In genomic region chr5:146878471-146879172, GRCh38 we compare ENCODE assay signal across 8 cellular contexts. TPM values are rescaled to one million over a fixed set of nuclear protein-coding genes. Genes with fewer than 3 reads are reported as not detected.
DNase-seq lines count a peak whose midpoint lies in the region; ATAC-seq, FAIRE-seq and TF ChIP-seq lines count a peak whose summit lies in the region.

TSS of gene PPP2R2B (minus strand) at chr5:146878757.

- no peak within 1 kb of the TSS for H3K27ac Mint-ChIP-seq in stimulated activated memory B cell treated with anti-CD40 and anti-IgM and Interleukin-4, amounts not matched to agents 10 μg/mL and 1 μg/mL and 100 μg/mL, for 72 hours

- H2AFZ ChIP-seq in H1 (ENCODE audit: low read length) = peak within 1 kb of the TSS; percentile 97

- peak within 1 kb of the TSS; percentile 6; the same call in 1 of the 2 replicates for H2BK5ac ChIP-seq in H1 (ENCODE audit: low read depth, low read length)

- H3K9me3 Mint-ChIP-seq in stimulated activated memory B cell treated with anti-CD40 and anti-IgM and Interleukin-4, amounts not matched to agents 10 μg/mL and 1 μg/mL and 100 μg/mL, for 72 hours = no peaks in the 10 kb centered on the region

- peaks cover 0 to 12% (median 8%) of the 10 kb centered on the region in 4 experiments; a peak in 6 of 7 replicates for H3K27me3 ChIP-seq in H1 (replicated peaks in 1 of 4; ENCODE audit: control insufficient read depth in 3 of 4, extremely low read depth in 1 of 4, insufficient read depth in 3 of 4, low read length in 3 of 4)

- H3K36me3 ChIP-seq in H1 (ENCODE audit: control insufficient read depth in 2 of 4, insufficient read depth in 4 of 4, low read length in 3 of 4) (no peaks in the 10 kb centered on the region), mesodermal cell (ENCODE audit: control insufficient read depth, insufficient read depth, low read length) (no peaks in the 10 kb centered on the region)

- H2BK15ac ChIP-seq in H1 (ENCODE audit: low read length) = peak within 1 kb of the TSS; percentile 84; the same call in 1 of the 2 replicates

- H3K56ac ChIP-seq in H1 (replicated peaks; ENCODE audit: insufficient read length, low read depth, low read length) = no peak within 1 kb of the TSS

- peaks cover 10% of the 10 kb centered on the region; the same call in 1 of the 2 replicates for H3K23me2 ChIP-seq in H1 (ENCODE audit: low read depth, low read length)

- DNase-seq in NCI-H1436 (lab: John Stamatoyannopoulos, UW) (peak; percentile 51), NCI-H1436 treated with DMSO at 0.1 percent for 48 hours (lab: John Stamatoyannopoulos, UW) (no peak), NCI-H187 (lab: John Stamatoyannopoulos, UW) (peak; percentile 64 to 79), H1 (ENCODE audit: low read depth in 1 of 2, low spot score in 2 of 2) (no peak)
- peak; percentile 75 for DNase-seq in activated CD8-positive, alpha-beta memory T cell treated with anti-CD3 and anti-CD28 coated beads for 24 hours

- H3K4me1 ChIP-seq in H1 (replicated peaks in 1 of 4; ENCODE audit: control insufficient read depth in 3 of 4, insufficient read depth in 4 of 4, low read length in 3 of 4) (peaks cover 0 to 28% (median 10%) of the 10 kb centered on the region in 4 experiments; a peak in 5 of 7 replicates), mesodermal cell (ENCODE audit: control insufficient read depth, insufficient read depth, low read length, poor library complexity, severe bottlenecking) (no peaks in the 10 kb centered on the region)

- H3K4me3 ChIP-seq in H1 (ENCODE audit: extremely low read depth in 1 of 4, insufficient read depth in 2 of 4, low read depth in 3 of 4, low read length in 4 of 4) (peak within 1 kb of the TSS; percentile 76 to 82 (median 78)), mesodermal cell (ENCODE audit: extremely low read depth, insufficient read depth, low read length, poor library complexity, severe bottlenecking) (peak within 1 kb of the TSS; percentile 50)

- H3K4me2 ChIP-seq in H1 (ENCODE audit: insufficient read depth in 1 of 2, low read depth in 2 of 2, low read length in 2 of 2) = peak within 1 kb of the TSS; percentile 68 to 98

- H3K18ac ChIP-seq in H1 (ENCODE audit: extremely low read depth, low read length) = peak within 1 kb of the TSS; percentile 20

- H3K14ac ChIP-seq in H1 (ENCODE audit: insufficient read length) = no peak within 1 kb of the TSS

- H3K4me3 Mint-ChIP-seq in stimulated activated memory B cell treated with anti-CD40 and anti-IgM and Interleukin-4, amounts not matched to agents 10 μg/mL and 1 μg/mL and 100 μg/mL, for 72 hours = peak within 1 kb of the TSS; percentile 30

- H3K36me3 Mint-ChIP-seq in stimulated activated memory B cell treated with anti-CD40 and anti-IgM and Interleukin-4, amounts not matched to agents 10 μg/mL and 1 μg/mL and 100 μg/mL, for 72 hours = no peaks in the 10 kb centered on the region

- peaks cover 2% of the 10 kb centered on the region; the same call in 1 of the 2 replicates for H3K79me1 ChIP-seq in H1 (ENCODE audit: low read depth, low read length)

- H4K20me1 ChIP-seq in H1 (replicated peaks in 1 of 2; ENCODE audit: control insufficient read depth in 1 of 2, insufficient read depth in 2 of 2, low read length in 2 of 2) = no peaks in the 10 kb centered on the region

- peak within 1 kb of the TSS; percentile 44 for H4K91ac ChIP-seq in H1 (replicated peaks; ENCODE audit: insufficient read length, low read length)

- H3K27ac ChIP-seq in H1 (ENCODE audit: low read depth, low read length) (peak within 1 kb of the TSS; percentile 33; the same call in 1 of the 2 replicates), mesodermal cell (ENCODE audit: low read depth, low read length, severe bottlenecking) (no peak within 1 kb of the TSS)

- peak within 1 kb of the TSS; percentile 43 to 60 (median 52) for H3K9ac ChIP-seq in H1 (replicated peaks in 1 of 4; ENCODE audit: extremely low read depth in 1 of 4, low read depth in 3 of 4, low read length in 3 of 4)

- H4K5ac ChIP-seq in H1 (ENCODE audit: insufficient read length, low read depth, low read length) = no peak within 1 kb of the TSS

- WGBS in H1 (ENCODE audit: extremely low coverage in 1 of 2, insufficient coverage in 1 of 2, insufficient read length in 1 of 2, insufficient replicate concordance in 2 of 2, low coverage in 1 of 2, low lambda C conversion rate in 2 of 2, missing lambda C conversion rate in 1 of 2), 2 experiments = 1% methylated on average over 41 of the region's 41 CpGs; no CpG with 5 or more reads in 1 of the 2 experiments
- 0 to 1% methylated on average over 25 to 28 of the region's 41 CpGs for WGBS in mesodermal cell (ENCODE audit: insufficient coverage in 2 of 2), 2 experiments

- no peak for TF ChIP-seq RAD21 in H1 (IDR thresholded peaks at IDR 0.05 in 1 of 2, conservative IDR thresholded peaks at IDR 0.05 in 1 of 2; ENCODE audit: low read depth in 2 of 2, low read length in 2 of 2)

- 0 out of 2 replicates have a peak within 1 kb of the TSS, but pooled peaks have one; percentile 69 for H2BK20ac ChIP-seq in H1 (ENCODE audit: low read length)

- no peak for FAIRE-seq in H1 (lab: Jason Lieb, UNC)

- ATAC-seq in stimulated activated memory B cell treated with anti-CD40 and anti-IgM and Interleukin-4, amounts not matched to agents 10 μg/mL and 1 μg/mL and 100 μg/mL, for 72 hours = peak; percentile 27
- no peak for ATAC-seq in GM18870 (IDR thresholded peaks at IDR 0.05; ENCODE audit: unreplicated experiment)

- TF ChIP-seq POLR2A in H1 (IDR thresholded peaks at IDR 0.05; ENCODE audit: control extremely low read depth in 1 of 2, low read depth in 2 of 2, low read length in 2 of 2) = 0 out of 3 replicates have a peak, but pooled peaks of 1 of the 2 experiments have one; percentile 21

- CTCF ChIA-PET in H1 (lab: Charles Lee; ENCODE audit: partially characterized antibody) = interaction anchor here (0.7 to 1.8 kb wide), 9 partner anchors 10 to 215 kb away, joined by 3 to 6 read pairs (median 3); no protein-coding TSS in a partner anchor

- H3K23ac ChIP-seq in H1 (ENCODE audit: insufficient read length) = no peak within 1 kb of the TSS

- H3K4me1 Mint-ChIP-seq in stimulated activated memory B cell treated with anti-CD40 and anti-IgM and Interleukin-4, amounts not matched to agents 10 μg/mL and 1 μg/mL and 100 μg/mL, for 72 hours = no peaks in the 10 kb centered on the region

- H4K8ac ChIP-seq in H1 (ENCODE audit: extremely low read depth, insufficient read depth, low read length) = peak within 1 kb of the TSS; percentile 88

- TF ChIP-seq EP300 in H1 (IDR thresholded peaks at IDR 0.05; ENCODE audit: borderline replicate concordance in 1 of 2, low read depth in 2 of 2, low read length in 2 of 2) = peak in 1 of 2 experiments; percentile 20; a peak in 1 of 3 replicates

- POLR2A ChIA-PET in H1 (lab: Charles Lee; ENCODE audit: partially characterized antibody) = interaction anchor here (0.7 to 1.0 kb wide), 4 partner anchors 15 to 540 kb away, joined by 3 read pairs; no protein-coding TSS in a partner anchor

- H2BK12ac ChIP-seq in H1 (ENCODE audit: low read depth, low read length) = peak within 1 kb of the TSS; percentile 52; the same call in 1 of the 2 replicates

- H2AK5ac ChIP-seq in H1 (ENCODE audit: low read depth, low read length) = no peak within 1 kb of the TSS

- no peak within 1 kb of the TSS for H3K4ac ChIP-seq in H1 (replicated peaks; ENCODE audit: insufficient read length, low read depth, low read length)

- no peaks in the 10 kb centered on the region for H3K9me3 ChIP-seq in H1 (ENCODE audit: insufficient read depth in 2 of 2, low read depth in 1 of 2, low read length in 1 of 2)
- H3K9me3 ChIP-seq in mesodermal cell (ENCODE audit: control insufficient read depth, low read length) = no peaks in the 10 kb centered on the region

- peak within 1 kb of the TSS; percentile 48 for H2BK120ac ChIP-seq in H1 (replicated peaks; ENCODE audit: low read depth, low read length)

- H3K27me3 Mint-ChIP-seq in stimulated activated memory B cell treated with anti-CD40 and anti-IgM and Interleukin-4, amounts not matched to agents 10 μg/mL and 1 μg/mL and 100 μg/mL, for 72 hours = peaks cover 36% of the 10 kb centered on the region

- H3K79me2 ChIP-seq in H1 (ENCODE audit: control insufficient read depth in 1 of 2, insufficient read depth in 2 of 2, low read length in 2 of 2) = peaks cover 0 to 16% of the 10 kb centered on the region in 2 experiments; a peak in 2 of 4 replicates

- TF ChIP-seq CTCF in H1 (IDR thresholded peaks at IDR 0.05; ENCODE audit: control extremely low read depth in 1 of 3, insufficient read depth in 1 of 3, low read depth in 1 of 3, low read length in 3 of 3) = no peak

TF ChIP-seq in H1, 55 proteins besides CTCF, POLR2A, EP300 and RAD21 (continues in another document):
- TF ChIP-seq SIX5 (IDR thresholded peaks at IDR 0.05; ENCODE audit: low read depth, low read length) = no peak
- no peak for TF ChIP-seq HDAC6 (IDR thresholded peaks at IDR 0.05; ENCODE audit: low read depth, low read length)
- TF ChIP-seq KDM4A (IDR thresholded peaks at IDR 0.05; ENCODE audit: low read depth, low read length, severe bottlenecking) = peak; percentile 98
- no peak for TF ChIP-seq POU5F1 (IDR thresholded peaks at IDR 0.05; ENCODE audit: low read depth, low read length)
- no peak for TF ChIP-seq SIRT6 (IDR thresholded peaks at IDR 0.05; ENCODE audit: low read length)
- TF ChIP-seq BCL11A (IDR thresholded peaks at IDR 0.05; ENCODE audit: low read depth in 2 of 2, low read length in 2 of 2) = no peak
- TF ChIP-seq BRCA1 (IDR thresholded peaks at IDR 0.05; ENCODE audit: low read depth, low read length) = no peak
- no peak for TF ChIP-seq RXRA (IDR thresholded peaks at IDR 0.05; ENCODE audit: insufficient read depth, low read depth, low read length)
- TF ChIP-seq E2F6 (IDR thresholded peaks at IDR 0.05) = no peak
- TF ChIP-seq KDM5A (IDR thresholded peaks at IDR 0.05; ENCODE audit: low read length) = no peak
- peak; percentile 49; the same call in 1 of the 2 replicates for TF ChIP-seq EGR1 (IDR thresholded peaks at IDR 0.05; ENCODE audit: borderline replicate concordance, low read depth, low read length)

RNA-seq across cellular contexts. Expression of gene PPP2R2B, which starts in this region (rescaled TPM):
- 36.6 and 37.1 TPM in 2 replicates for total RNA-seq in H1 (2021; fragmentation: NEBNext Ultra II Directional; extraction: Animal tissue kit (Norgen Biotek cat#: 25700))
- polyA plus RNA-seq in H1 (2011; rRNA removed) = 20.0 and 21.1 TPM in 2 replicates
- polyA plus RNA-seq in H1 (2011; cell fraction: cytosol; rRNA removed) = 25.3 TPM
- polyA plus RNA-seq in H1 (2011; cell fraction: nucleus; rRNA removed) = 18.5 TPM
- 24.5 to 31.1 TPM (median 26.8 TPM) in 4 replicates for polyA plus RNA-seq in H1 (2012, experiment 1 of 2)
- 7.5 TPM for polyA plus RNA-seq in H1 (2012, experiment 2 of 2)
- polyA plus RNA-seq in H1 (2013, experiment 1 of 2) = 18.0 TPM
- polyA plus RNA-seq in H1 (2013, experiment 2 of 2) = 18.5 TPM
- 18.9 and 22.2 TPM in 2 replicates for polyA minus RNA-seq in H1 (2011; rRNA and poly(A)+ RNA removed)
- 23.0 TPM for polyA minus RNA-seq in H1 (2011; cell fraction: cytosol; rRNA and poly(A)+ RNA removed)
- polyA minus RNA-seq in H1 (2011; cell fraction: nucleus; rRNA and poly(A)+ RNA removed) = 66.9 TPM
- 6.7 TPM for polyA plus RNA-seq in mesodermal cell (2013, experiment 1 of 2)
- polyA plus RNA-seq in mesodermal cell (2013, experiment 2 of 2) = 5.0 TPM

Comparison
In these comparisons a context has a peak if more than half of its experiments do, and no peak if none do; other contexts are left out.
1. DNase-seq: peak in NCI-H1436 (single experiment), NCI-H187 (2 of 2) and activated CD8-positive, alpha-beta memory T cell treated with anti-CD3 and anti-CD28 coated beads for 24 hours (single experiment); none in NCI-H1436 treated with DMSO at 0.1 percent for 48 hours (single experiment) and H1 (0 of 2).